ENCODE assay signal across 9 cellular contexts in genomic region chr16:67173323-67173722, GRCh38. TPM values are rescaled to one million over a fixed set of nuclear protein-coding genes. Genes with fewer than 3 reads are reported as not detected.
DNase-seq lines count a peak whose midpoint lies in the region; ATAC-seq and TF ChIP-seq lines count a peak whose summit lies in the region.
"Had no signal": no experiment of that assay in that cellular context is flagged by ENCODE, and none has a peak within 500 bp of the region (broad histone marks: within the 10 kb centered on the region; RNA-seq: fewer than 3 reads in every experiment).

No MANE protein-coding gene starts in this region.

- H3K9me2 ChIP-seq in DOHH2 (replicated peaks; ENCODE audit: control insufficient read depth, low read length) (no peaks in the 10 kb centered on the region), SK-N-SH (no peaks in the 10 kb centered on the region)

- no peak overlapping the region for H3K27ac ChIP-seq in DOHH2 (ENCODE audit: low read depth, low read length)
- peak overlapping the region; percentile 67 to 86 for H3K27ac ChIP-seq in SK-N-SH (ENCODE audit: low read depth in 2 of 2, low read length in 1 of 2)
- no peak overlapping the region for H3K27ac ChIP-seq in fibroblast of lung (ENCODE audit: insufficient read depth, low read length)
- peak overlapping the region; percentile 89 to 95 (median 90) for H3K27ac ChIP-seq in sigmoid colon

- POLR2A ChIA-PET in SK-N-SH (lab: Yijun Ruan, JAX) (interaction anchor here (0.7 to 3.8 kb wide), 8 partner anchors 10 to 787 kb away, joined by 3 to 37 read pairs (median 4); partner anchors contain the start of genes B3GNT9, HSF4, MATCAP1 and TMEM208), GM10248 (lab: Yijun Ruan, JAX) (interaction anchor here (0.7 kb wide), 2 partner anchors 10 to 24 kb away, joined by 3 read pairs; no protein-coding TSS in a partner anchor)

- H3K36me3 ChIP-seq in DOHH2 (ENCODE audit: control insufficient read depth, low read length) (no peaks in the 10 kb centered on the region), SK-N-SH (replicated peaks in 1 of 2; ENCODE audit: control insufficient read depth in 1 of 2, insufficient read depth in 2 of 2, low read length in 1 of 2) (peaks cover 6 to 8% of the 10 kb centered on the region in 2 experiments), fibroblast of lung (ENCODE audit: control insufficient read depth, insufficient read depth, low read length) (peaks cover 5% of the 10 kb centered on the region), sigmoid colon (no peaks in the 10 kb centered on the region)

- 87% methylated on average over 1 of the region's 1 CpG for WGBS in SK-N-SH (ENCODE audit: low lambda C conversion rate)
- WGBS in sigmoid colon, 2 donors: 78 to 98% methylated on average over 1 of the region's 1 CpG

- H3K4me3 ChIP-seq in DOHH2 (ENCODE audit: low read length): peak overlapping the region; percentile 67; the same call in 1 of the 2 replicates
- peak overlapping the region; percentile 45 to 60 for H3K4me3 ChIP-seq in SK-N-SH (ENCODE audit: low read depth in 2 of 2, low read length in 1 of 2)
- peak overlapping the region in 2 of 4 experiments; percentile 33 to 56 for H3K4me3 ChIP-seq in fibroblast of lung (replicated peaks in 1 of 4; ENCODE audit: control extremely low read depth in 1 of 4, insufficient read depth in 1 of 4, low read depth in 3 of 4, low read length in 4 of 4)
- H3K4me3 ChIP-seq in sigmoid colon: peak overlapping the region in 3 of 4 donors; percentile 40 to 52 (median 52)
- H3K4me3 ChIP-seq: mucosa of descending colon had no signal

- no peak for TF ChIP-seq EP300 in SK-N-SH (IDR thresholded peaks at IDR 0.05; ENCODE audit: borderline replicate concordance in 1 of 2, low read depth in 1 of 2, low read length in 1 of 2)
- TF ChIP-seq EP300 in sigmoid colon (IDR thresholded peaks at IDR 0.05): no peak

- no peak overlapping the region; the same call in 1 of the 2 replicates for H2AFZ ChIP-seq in SK-N-SH (ENCODE audit: low read depth)
- H2AFZ ChIP-seq in fibroblast of lung (ENCODE audit: low read length): no peak overlapping the region

- ATAC-seq in GM19395 (IDR thresholded peaks at IDR 0.05; ENCODE audit: unreplicated experiment): no peak
- no peak for ATAC-seq in GM19467 (IDR thresholded peaks at IDR 0.05; ENCODE audit: unreplicated experiment)
- ATAC-seq in HG03095 (IDR thresholded peaks at IDR 0.05; ENCODE audit: unreplicated experiment): no peak

- H3K4me2 ChIP-seq in DOHH2 (ENCODE audit: low read length) (peak overlapping the region; percentile 89), SK-N-SH (peak overlapping the region; percentile 86), fibroblast of lung (ENCODE audit: extremely low read depth, insufficient read depth, low read length) (peak overlapping the region; percentile 60)

- no peak for TF ChIP-seq RAD21 in SK-N-SH (IDR thresholded peaks at IDR 0.05; ENCODE audit: low read length)

- H3K27me3 ChIP-seq in DOHH2 (ENCODE audit: control insufficient read depth, low read length): peaks cover 72% of the 10 kb centered on the region
- H3K27me3 ChIP-seq in SK-N-SH (ENCODE audit: insufficient read depth): no peaks in the 10 kb centered on the region
- no peaks in the 10 kb centered on the region for H3K27me3 ChIP-seq in fibroblast of lung (ENCODE audit: control insufficient read depth, insufficient read depth, low read length)
- no peaks in the 10 kb centered on the region for H3K27me3 ChIP-seq in sigmoid colon

- DNase-seq in SK-N-SH: no peak
- no peak for DNase-seq in fibroblast of lung (ENCODE audit: low read depth in 2 of 2)
- no peak for DNase-seq in sigmoid colon
- no peak for DNase-seq in GM10248 (ENCODE audit: extremely low spot score)

- H3K4me1 ChIP-seq in DOHH2 (ENCODE audit: control insufficient read depth, low read length): peaks cover 28% of the 10 kb centered on the region
- H3K4me1 ChIP-seq in SK-N-SH (ENCODE audit: control insufficient read depth in 1 of 2, insufficient read depth in 2 of 2, low read depth in 1 of 2, low read length in 1 of 2): peaks cover 39 to 57% of the 10 kb centered on the region in 2 experiments; a peak in 3 of 4 replicates
- peaks cover 15% of the 10 kb centered on the region for H3K4me1 ChIP-seq in fibroblast of lung (ENCODE audit: control insufficient read depth, extremely low read depth, insufficient read depth, low read length)
- peaks cover 0 to 67% (median 60%) of the 10 kb centered on the region in 4 donors for H3K4me1 ChIP-seq in sigmoid colon

- H3F3A ChIP-seq in DOHH2 (ENCODE audit: control insufficient read depth, insufficient read depth): no peaks in the 10 kb centered on the region; the same call in 1 of the 2 replicates
- peaks cover 39% of the 10 kb centered on the region for H3F3A ChIP-seq in SK-N-SH (replicated peaks; ENCODE audit: insufficient read depth)

- H3K79me2 ChIP-seq in DOHH2 (ENCODE audit: control insufficient read depth, low read length): no peaks in the 10 kb centered on the region
- peaks cover 15% of the 10 kb centered on the region; the same call in 1 of the 2 replicates for H3K79me2 ChIP-seq in SK-N-SH (ENCODE audit: insufficient read depth)
- no peaks in the 10 kb centered on the region for H3K79me2 ChIP-seq in fibroblast of lung (ENCODE audit: control insufficient read depth, insufficient read depth, low read length)

- TF ChIP-seq POLR2A in sigmoid colon (IDR thresholded peaks at IDR 0.05): no peak

- H4K20me1 ChIP-seq in DOHH2 (ENCODE audit: control insufficient read depth, insufficient read depth, low read depth, low read length): no peaks in the 10 kb centered on the region
- peaks cover 10% of the 10 kb centered on the region for H4K20me1 ChIP-seq in SK-N-SH (ENCODE audit: insufficient read depth)
- H4K20me1 ChIP-seq in fibroblast of lung (ENCODE audit: control insufficient read depth, extremely low read depth, insufficient read depth, low read length): no peaks in the 10 kb centered on the region

- TF ChIP-seq CTCF in DOHH2 (IDR thresholded peaks at IDR 0.05; ENCODE audit: low read depth, low read length, poor library complexity, severe bottlenecking) (no peak), SK-N-SH (IDR thresholded peaks at IDR 0.05) (no peak), fibroblast of lung (conservative IDR thresholded peaks at IDR 0.05 in 1 of 2, IDR thresholded peaks at IDR 0.05 in 1 of 2; ENCODE audit: low read depth in 1 of 2, low read length in 2 of 2) (no peak), sigmoid colon (IDR thresholded peaks at IDR 0.05) (no peak), GM10248 (IDR thresholded peaks at IDR 0.05; ENCODE audit: control extremely low read depth, extremely low read depth, low read depth, missing control alignments) (no peak)

- CTCF ChIA-PET in SK-N-SH (lab: Yijun Ruan, JAX) (interaction anchor here (1.0 to 5.1 kb wide), 8 partner anchors 10 to 220 kb away, joined by 3 to 26 read pairs (median 6); partner anchors contain the start of genes B3GNT9, FBXL8, MATCAP1 and TMEM208), GM10248 (lab: Yijun Ruan, JAX) (interaction anchor here (1.0 to 5.8 kb wide), 6 partner anchors 9 to 216 kb away, joined by 3 to 45 read pairs (median 6); partner anchors contain the start of genes FBXL8 and TRADD)

- intact Hi-C loops in sigmoid colon (cut with DNase I): no loop called here

- H3K9me3 ChIP-seq in DOHH2 (ENCODE audit: control insufficient read depth, insufficient read depth, low read length) (no peaks in the 10 kb centered on the region), SK-N-SH (no peaks in the 10 kb centered on the region), fibroblast of lung (ENCODE audit: control insufficient read depth, insufficient read depth, low read depth, low read length) (no peaks in the 10 kb centered on the region), sigmoid colon (no peaks in the 10 kb centered on the region)
- H3K9me3 ChIP-seq: mucosa of descending colon had no signal

- H3K9ac ChIP-seq in SK-N-SH (peak overlapping the region; percentile 48), fibroblast of lung (ENCODE audit: insufficient read depth, low read length) (no peak overlapping the region)

RNA-seq across cellular contexts. Expression of gene NOL3, which starts 3.0 kb away (rescaled TPM):
- 34.1 and 38.7 TPM in 2 replicates for polyA plus RNA-seq in SK-N-SH (2012; rRNA removed)
- polyA plus RNA-seq in SK-N-SH (2012; cell fraction: cytosol; rRNA removed): 16.9 and 22.0 TPM in 2 replicates
- polyA plus RNA-seq in SK-N-SH (2012; cell fraction: nucleus; rRNA removed): 131 and 167 TPM in 2 replicates
- 12.8 and 23.3 TPM in 2 replicates for total RNA-seq in fibroblast of lung
- polyA plus RNA-seq in fibroblast of lung: 6.2 and 8.0 TPM in 2 replicates
- 12.9 and 15.1 TPM in 2 replicates for polyA plus RNA-seq in fibroblast of lung (2012)
- polyA minus RNA-seq in fibroblast of lung (ENCODE audit: low replicate concordance): 0.82 and 14.4 TPM in 2 replicates
- 10 to 100 TPM; 23.2 to 36.7 (median 25.9) TPM for total RNA-seq in sigmoid colon
- 10 to 100 TPM; 12.7 to 23.9 (median 13.2) TPM for polyA plus RNA-seq in sigmoid colon

RNA-seq across cellular contexts. Expression of gene HSF4, which starts 8.8 kb away (rescaled TPM):
- polyA plus RNA-seq in SK-N-SH (2012; rRNA removed) (33.4 and 44.4 TPM in 2 replicates), fibroblast of lung (1.9 and 6.4 TPM in 2 replicates), sigmoid colon (10 to 100 TPM in 1 of 3 donors, 1 to 10 TPM in 2; 1.2 to 17.9 (median 3.6) TPM)
- 2.1 and 4.7 TPM in 2 replicates for polyA plus RNA-seq in SK-N-SH (2012; cell fraction: cytosol; rRNA removed)
- 393 and 428 TPM in 2 replicates for polyA plus RNA-seq in SK-N-SH (2012; cell fraction: nucleus; rRNA removed)
- total RNA-seq in fibroblast of lung (25.8 and 31.3 TPM in 2 replicates), sigmoid colon (100 to 1,000 TPM in 1 of 4 donors, 10 to 100 TPM in 3; 21.2 to 109 (median 25.8) TPM)
- 1.8 and 8.8 TPM in 2 replicates for polyA plus RNA-seq in fibroblast of lung (2012)
- 0.55 TPM in 1 of 2 replicates, not detected in the other for polyA minus RNA-seq in fibroblast of lung (ENCODE audit: low replicate concordance)

RNA-seq across cellular contexts. Expression of gene MATCAP1, which starts 10.4 kb away (rescaled TPM):
- polyA plus RNA-seq in SK-N-SH (2012; rRNA removed) (68.5 and 83.5 TPM in 2 replicates), fibroblast of lung (12.7 and 16.6 TPM in 2 replicates), sigmoid colon (10 to 100 TPM in 1 of 3 donors, 1 to 10 TPM in 2; 3.0 to 30.3 (median 4.8) TPM)
- polyA plus RNA-seq in SK-N-SH (2012; cell fraction: cytosol; rRNA removed): 9.5 and 20.4 TPM in 2 replicates
- polyA plus RNA-seq in SK-N-SH (2012; cell fraction: nucleus; rRNA removed): 409 and 450 TPM in 2 replicates
- total RNA-seq in fibroblast of lung (21.8 and 28.4 TPM in 2 replicates), sigmoid colon (10 to 100 TPM in 1 of 4 donors, 1 to 10 TPM in 3; 6.6 to 22.2 (median 9.7) TPM)
- polyA plus RNA-seq in fibroblast of lung (2012): 11.6 and 14.2 TPM in 2 replicates
- polyA minus RNA-seq in fibroblast of lung (ENCODE audit: low replicate concordance): 13.9 and 16.7 TPM in 2 replicates

RNA-seq across cellular contexts. Expression of gene FBXL8, which starts 13.6 kb away (rescaled TPM):
- polyA plus RNA-seq in SK-N-SH (2012; rRNA removed): 17.8 and 21.8 TPM in 2 replicates
- 2.9 and 5.0 TPM in 2 replicates for polyA plus RNA-seq in SK-N-SH (2012; cell fraction: cytosol; rRNA removed)
- 198 and 356 TPM in 2 replicates for polyA plus RNA-seq in SK-N-SH (2012; cell fraction: nucleus; rRNA removed)
- total RNA-seq in fibroblast of lung: 9.8 and 10.4 TPM in 2 replicates
- polyA plus RNA-seq in fibroblast of lung: 2.4 and 4.0 TPM in 2 replicates
- polyA plus RNA-seq in fibroblast of lung (2012): 5.8 and 7.9 TPM in 2 replicates
- polyA minus RNA-seq in fibroblast of lung (ENCODE audit: low replicate concordance): 0.70 and 2.3 TPM in 2 replicates
- total RNA-seq in sigmoid colon: 10 to 100 TPM in 2 of 4 donors, 1 to 10 TPM in 2; 7.5 to 11.8 (median 9.7) TPM
- polyA plus RNA-seq in sigmoid colon: 10 to 100 TPM in 2 of 3 donors, 1 to 10 TPM in 1; 4.9 to 19.1 (median 10.8) TPM

RNA-seq across cellular contexts. Expression of gene TRADD, which starts 13.6 kb away (rescaled TPM):
- polyA plus RNA-seq in SK-N-SH (2012; rRNA removed) (27.7 and 28.5 TPM in 2 replicates), fibroblast of lung (5.8 and 7.6 TPM in 2 replicates), sigmoid colon (10 to 100 TPM; 23.4 to 30.2 (median 26.4) TPM)
- 13.4 and 21.9 TPM in 2 replicates for polyA plus RNA-seq in SK-N-SH (2012; cell fraction: cytosol; rRNA removed)
- polyA plus RNA-seq in SK-N-SH (2012; cell fraction: nucleus; rRNA removed): 53.4 and 65.8 TPM in 2 replicates
- total RNA-seq in fibroblast of lung (18.0 and 20.8 TPM in 2 replicates), sigmoid colon (10 to 100 TPM; 16.1 to 23.2 (median 19.6) TPM)
- polyA plus RNA-seq in fibroblast of lung (2012): 15.7 and 18.8 TPM in 2 replicates
- 7.0 and 10.2 TPM in 2 replicates for polyA minus RNA-seq in fibroblast of lung (ENCODE audit: low replicate concordance)

Comparison
In these comparisons a context has a peak if more than half of its experiments do, and no peak if none do; other contexts are left out.
1. H3K27ac ChIP-seq: peak in SK-N-SH (2 of 2) and sigmoid colon (4 of 4); none in DOHH2 (single experiment) and fibroblast of lung (single experiment).
2. Peak in every context shown above with its lines, with median percentiles within 50 percentile points of each other: H3K4me2 ChIP-seq.